3 cellular contexts compared by ENCODE assay signal in the genomic region with DNA sequence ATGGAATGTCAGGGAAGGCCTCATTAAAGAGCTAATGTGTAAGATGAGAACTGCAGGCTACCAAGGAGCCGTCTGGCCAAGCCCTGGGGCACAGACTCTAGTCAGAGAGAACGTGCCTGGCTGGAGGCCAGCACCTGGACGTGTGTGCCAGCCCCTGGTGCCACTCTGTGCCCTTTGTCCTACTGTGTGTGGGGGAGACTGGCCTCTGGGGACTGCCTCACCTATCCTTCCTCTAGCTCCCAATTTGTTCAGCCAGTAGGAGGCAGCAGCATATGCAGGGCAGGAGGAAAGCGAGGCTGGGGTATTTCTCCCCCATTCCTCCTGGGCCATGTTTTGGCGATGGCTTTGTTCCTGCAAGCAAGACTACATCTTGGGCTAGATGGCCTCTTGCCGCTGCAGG.
TF ChIP-seq lines count a peak whose summit lies in the region.

No MANE protein-coding gene starts in this region.

TF ChIP-seq in SK-N-SH treated with all-trans-retinoic acid at 6 μM for 48 hours, 23 proteins besides CTCF, POLR2A, EP300 and RAD21:
- TF ChIP-seq BACH2 (CRISPR knock-in tag; IDR thresholded peaks at IDR 0.05; ENCODE audit: borderline replicate concordance) (no peak), RARB (CRISPR knock-in tag; IDR thresholded peaks at IDR 0.05) (no peak)
- TF ChIP-seq, protein P1, sequence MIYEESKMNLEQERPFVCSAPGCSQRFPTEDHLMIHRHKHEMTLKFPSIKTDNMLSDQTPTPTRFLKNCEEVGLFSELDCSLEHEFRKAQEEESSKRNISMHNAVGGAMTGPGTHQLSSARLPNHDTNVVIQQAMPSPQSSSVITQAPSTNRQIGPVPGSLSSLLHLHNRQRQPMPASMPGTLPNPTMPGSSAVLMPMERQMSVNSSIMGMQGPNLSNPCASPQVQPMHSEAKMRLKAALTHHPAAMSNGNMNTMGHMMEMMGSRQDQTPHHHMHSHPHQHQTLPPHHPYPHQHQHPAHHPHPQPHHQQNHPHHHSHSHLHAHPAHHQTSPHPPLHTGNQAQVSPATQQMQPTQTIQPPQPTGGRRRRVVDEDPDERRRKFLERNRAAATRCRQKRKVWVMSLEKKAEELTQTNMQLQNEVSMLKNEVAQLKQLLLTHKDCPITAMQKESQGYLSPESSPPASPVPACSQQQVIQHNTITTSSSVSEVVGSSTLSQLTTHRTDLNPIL (CRISPR knock-in tag; IDR thresholded peaks at IDR 0.05; ENCODE audit: low read depth): no peak

TF ChIP-seq in SK-N-SH, 30 proteins besides CTCF, POLR2A, EP300 and RAD21:
- no peak for TF ChIP-seq ELF1 (IDR thresholded peaks at IDR 0.05)
- TF ChIP-seq FOSL2 (IDR thresholded peaks at IDR 0.05; ENCODE audit: borderline replicate concordance, low read depth): no peak
- no peak for TF ChIP-seq EZH2phosphoT487 (IDR thresholded peaks at IDR 0.05; ENCODE audit: borderline replicate concordance, low read depth)
- TF ChIP-seq TAF1 (IDR thresholded peaks at IDR 0.05; ENCODE audit: borderline replicate concordance, low read depth, low read length): no peak
- no peak for TF ChIP-seq MXI1 (IDR thresholded peaks at IDR 0.05; ENCODE audit: low read depth, low read length)
- TF ChIP-seq, protein P2, sequence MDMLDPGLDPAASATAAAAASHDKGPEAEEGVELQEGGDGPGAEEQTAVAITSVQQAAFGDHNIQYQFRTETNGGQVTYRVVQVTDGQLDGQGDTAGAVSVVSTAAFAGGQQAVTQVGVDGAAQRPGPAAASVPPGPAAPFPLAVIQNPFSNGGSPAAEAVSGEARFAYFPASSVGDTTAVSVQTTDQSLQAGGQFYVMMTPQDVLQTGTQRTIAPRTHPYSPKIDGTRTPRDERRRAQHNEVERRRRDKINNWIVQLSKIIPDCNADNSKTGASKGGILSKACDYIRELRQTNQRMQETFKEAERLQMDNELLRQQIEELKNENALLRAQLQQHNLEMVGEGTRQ (IDR thresholded peaks at IDR 0.05; ENCODE audit: borderline replicate concordance, low read depth, low read length): no peak
- TF ChIP-seq FOXM1 (IDR thresholded peaks at IDR 0.05; ENCODE audit: low read depth): no peak
- no peak for TF ChIP-seq NRF1 (IDR thresholded peaks at IDR 0.05; ENCODE audit: low read depth, low read length)
- no peak for TF ChIP-seq POLR2AphosphoS5 (IDR thresholded peaks at IDR 0.05; ENCODE audit: low read depth, low read length)

TF ChIP-seq in H1, 55 proteins besides CTCF, POLR2A, EP300 and RAD21:
- TF ChIP-seq NANOG (IDR thresholded peaks at IDR 0.05; ENCODE audit: insufficient read depth, low read depth, low read length, poor library complexity, severe bottlenecking) (no peak), KDM5A (IDR thresholded peaks at IDR 0.05; ENCODE audit: low read length) (no peak), JUND (IDR thresholded peaks at IDR 0.05; ENCODE audit: low read length) (no peak), CREB1 (IDR thresholded peaks at IDR 0.05) (no peak), RNF2 (IDR thresholded peaks at IDR 0.05; ENCODE audit: borderline replicate concordance, low read depth, low read length, missing control alignments, poor library complexity, severe bottlenecking) (no peak), BACH1 (IDR thresholded peaks at IDR 0.05; ENCODE audit: low read length) (no peak), ZNF274 (IDR thresholded peaks at IDR 0.05; ENCODE audit: borderline replicate concordance, extremely low read depth, low read length) (no peak), HDAC2 (IDR thresholded peaks at IDR 0.05; ENCODE audit: borderline replicate concordance in 1 of 2, low read depth in 2 of 2, low read length in 2 of 2) (no peak), GTF2F1 (IDR thresholded peaks at IDR 0.05; ENCODE audit: borderline replicate concordance, low read depth, low read length) (no peak), TEAD4 (IDR thresholded peaks at IDR 0.05; ENCODE audit: low read depth, low read length) (no peak), RFX5 (IDR thresholded peaks at IDR 0.05; ENCODE audit: borderline replicate concordance, low read depth, low read length) (no peak), CEBPB (IDR thresholded peaks at IDR 0.05; ENCODE audit: low read depth, low read length) (no peak)
- TF ChIP-seq, protein P2 (IDR thresholded peaks at IDR 0.05; ENCODE audit: low read length): no peak
